ENCODE assay signal across 26 cellular contexts in the genomic region with DNA sequence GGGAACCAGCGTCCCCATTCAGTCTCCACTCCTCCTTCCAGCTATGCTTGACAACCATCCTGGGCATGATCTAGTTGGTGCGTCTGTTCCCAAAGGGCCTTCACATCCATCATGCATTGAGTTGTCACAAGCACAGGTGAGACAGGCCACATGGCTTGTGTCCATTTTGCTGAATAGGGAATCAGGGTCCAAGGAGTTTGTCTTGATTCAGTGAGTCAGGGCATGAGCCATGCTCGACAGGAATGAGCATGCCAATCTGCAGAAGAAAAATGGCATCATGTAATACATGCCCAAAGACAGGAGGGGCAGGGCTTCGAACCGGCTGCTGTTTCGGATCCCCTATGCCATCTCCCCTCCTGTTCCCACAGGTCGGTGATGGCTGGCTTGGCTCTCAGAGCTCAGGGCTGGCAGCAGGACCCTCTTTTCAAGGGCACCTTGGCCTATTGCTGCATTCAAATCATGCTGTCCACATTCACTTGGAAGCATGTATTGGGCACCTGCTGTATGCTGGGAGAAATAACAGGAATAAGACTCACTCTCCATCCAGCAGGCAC. TPM values are rescaled to one million over a fixed set of nuclear protein-coding genes. Genes with fewer than 3 reads are reported as not detected.
"Had no signal": no experiment of that assay in that cellular context is flagged by ENCODE, and none has a peak within 500 bp of the region (broad histone marks: within the 10 kb centered on the region; RNA-seq: fewer than 3 reads in every experiment).

No MANE protein-coding gene starts in this region.

- H3K36me3 ChIP-seq: colonic mucosa, left ventricle myocardium inferior, pancreas, right lobe of liver, transverse colon had no signal

- ATAC-seq: activated CD4-positive, CD25-positive, alpha-beta regulatory T cell treated with anti-CD3 and anti-CD28 coated beads, Interleukin-2, amount 50 U/mL, for 24 hours; activated CD8-positive, alpha-beta memory T cell treated with anti-CD3 and anti-CD28 coated beads, Interleukin-2, amount 10 ng/mL, durations not matched to agents 7 days and 5 days; activated CD8-positive, alpha-beta T cell treated with anti-CD3 and anti-CD28 coated beads for 36 hours; activated naive CD8-positive, alpha-beta T cell treated with anti-CD3 and anti-CD28 coated beads, Interleukin-2, amount 50 U/mL, for 24 hours; body of pancreas; natural killer cell treated with Interleukin-12 subunit alpha and Interleukin-12 subunit beta and Interleukin-15 and Interleukin-18, amount 100 ng/mL, for 72 hours; pancreas; right lobe of liver; stimulated activated memory B cell treated with anti-CD40 and anti-IgM and Interleukin-4, amounts not matched to agents 10 μg/mL and 1 μg/mL and 100 μg/mL, for 72 hours; T-cell had no signal

- H3K27me3 ChIP-seq: body of pancreas, colonic mucosa, hepatocyte, pancreas, right lobe of liver, transverse colon, vagina had no signal

- H2AFZ ChIP-seq: hepatocyte had no signal

- H3K9me3 ChIP-seq: body of pancreas, colonic mucosa, left ventricle myocardium inferior, pancreas, right lobe of liver, transverse colon, vagina had no signal

- H3K27ac ChIP-seq: body of pancreas, colonic mucosa, hepatocyte, left ventricle myocardium inferior, pancreas, right lobe of liver, transverse colon, vagina, VCaP had no signal

- H3K4me2 ChIP-seq: hepatocyte had no signal

- H3K4me3 ChIP-seq: body of pancreas, colonic mucosa, hepatocyte, left ventricle myocardium inferior, pancreas, right lobe of liver, transverse colon, vagina had no signal

- H3K79me2 ChIP-seq: hepatocyte had no signal

- DNase-seq: activated CD4-positive, alpha-beta T cell treated with anti-CD3 and anti-CD28 coated beads, Interleukin-2, amount 10 ng/mL, durations not matched to agents 7 days and 5 days; activated CD8-positive, alpha-beta memory T cell treated with anti-CD3 and anti-CD28 coated beads, Interleukin-2, amount 10 ng/mL, durations not matched to agents 7 days and 5 days; activated CD8-positive, alpha-beta T cell treated with anti-CD3 and anti-CD28 coated beads for 36 hours; activated effector memory CD4-positive, alpha-beta T cell treated with anti-CD3 and anti-CD28 coated beads, Interleukin-2, amount 50 U/mL, for 16 hours; activated naive CD4-positive, alpha-beta T cell treated with anti-CD3 and anti-CD28 coated beads, Interleukin-2, amount 50 U/mL, for 16 hours; activated naive CD8-positive, alpha-beta T cell treated with anti-CD3 and anti-CD28 coated beads, Interleukin-2, amount 50 U/mL, for 24 hours; activated T-cell treated with anti-CD3 and anti-CD28 coated beads for 4 hours; body of pancreas; colonic mucosa; foreskin melanocyte; immature natural killer cell; kidney glomerular epithelial cell; left ventricle myocardium inferior; small intestine; stimulated activated CD4-positive, alpha-beta T cell treated with anti-CD3 and anti-CD28 coated beads, Interleukin-15, amount 100 ng/mL, for 24 hours; T-cell; transverse colon had no signal

- H3K4me1 ChIP-seq: body of pancreas, colonic mucosa, pancreas, right lobe of liver, transverse colon had no signal

RNA-seq across cellular contexts. Expression of a gene that starts 44.5 kb away (rescaled TPM):
- total RNA-seq: activated CD4-positive, alpha-beta T cell treated with anti-CD3 and anti-CD28 coated beads, Interleukin-2, amount 10 ng/mL, durations not matched to agents 7 days and 5 days; activated CD8-positive, alpha-beta memory T cell treated with anti-CD3 and anti-CD28 coated beads, Interleukin-2, amount 10 ng/mL, durations not matched to agents 7 days and 5 days; activated CD8-positive, alpha-beta T cell treated with anti-CD3 and anti-CD28 coated beads for 36 hours; natural killer cell treated with Interleukin-12 subunit alpha and Interleukin-12 subunit beta and Interleukin-15 and Interleukin-18, amount 100 ng/mL, for 72 hours; right lobe of liver had no signal
- polyA plus RNA-seq: immature natural killer cell had no signal

RNA-seq across cellular contexts. Expression of a gene that starts 49.7 kb away (rescaled TPM):
- total RNA-seq: activated CD4-positive, alpha-beta T cell treated with anti-CD3 and anti-CD28 coated beads, Interleukin-2, amount 10 ng/mL, durations not matched to agents 7 days and 5 days; activated CD8-positive, alpha-beta memory T cell treated with anti-CD3 and anti-CD28 coated beads, Interleukin-2, amount 10 ng/mL, durations not matched to agents 7 days and 5 days; activated CD8-positive, alpha-beta T cell treated with anti-CD3 and anti-CD28 coated beads for 36 hours; natural killer cell treated with Interleukin-12 subunit alpha and Interleukin-12 subunit beta and Interleukin-15 and Interleukin-18, amount 100 ng/mL, for 72 hours; pulmonary artery endothelial cell; T-cell had no signal
- polyA plus RNA-seq: immature natural killer cell had no signal
